Comparison of ENCODE assay signal across 24 cellular contexts in genomic region chr9:79149585-79149984, GRCh38.
"Had no signal": no experiment of that assay in that cellular context is flagged by ENCODE, and none has a peak within 500 bp of the region (broad histone marks: within the 10 kb centered on the region; RNA-seq: fewer than 3 reads in every experiment).

No MANE protein-coding gene starts in this region.

- H2AFZ ChIP-seq: hepatocyte had no signal

- H3K27me3 ChIP-seq: colonic mucosa, esophagus muscularis mucosa, foreskin keratinocyte, gastroesophageal sphincter, heart left ventricle, hepatocyte, ovary, sigmoid colon, tibial nerve, upper lobe of left lung had no signal

- H3K4me1 Mint-ChIP-seq: nephron progenitor cell; stimulated activated memory B cell treated with anti-CD40 and anti-IgM and Interleukin-4, amounts not matched to agents 10 μg/mL and 1 μg/mL and 100 μg/mL, for 72 hours had no signal

- H3K4me3 Mint-ChIP-seq: dendritic cell treated with granulocyte-macrophage colony-stimulating factor and Interleukin-4, amounts not matched to agents 40 ng/mL and 50 ng/mL, for 4 days; naive thymus-derived CD8-positive, alpha-beta T cell; nephron progenitor cell; stimulated activated memory B cell treated with anti-CD40 and anti-IgM and Interleukin-4, amounts not matched to agents 10 μg/mL and 1 μg/mL and 100 μg/mL, for 72 hours; stimulated activated naive CD8-positive, alpha-beta T cell treated with anti-CD3 and anti-CD28 coated beads, Interleukin-15, Interleukin-2, amounts not matched to agents 100 ng/mL and 50 ng/mL, for 24 hours had no signal

- H3K27ac ChIP-seq: colonic mucosa, esophagus muscularis mucosa, foreskin keratinocyte, gastroesophageal sphincter, heart left ventricle, hepatocyte, ovary, psoas muscle, sigmoid colon, thoracic aorta, tibial nerve, upper lobe of left lung had no signal

- H3K9me3 ChIP-seq: colonic mucosa, esophagus muscularis mucosa, gastroesophageal sphincter, heart left ventricle, ovary, psoas muscle, sigmoid colon, thoracic aorta, tibial nerve, upper lobe of left lung had no signal

- ATAC-seq: foreskin keratinocyte; gastroesophageal sphincter; heart left ventricle; left lobe of liver; naive thymus-derived CD8-positive, alpha-beta T cell; psoas muscle; right cardiac atrium; stimulated activated memory B cell treated with anti-CD40 and anti-IgM and Interleukin-4, amounts not matched to agents 10 μg/mL and 1 μg/mL and 100 μg/mL, for 72 hours had no signal

- H3K4me3 ChIP-seq: colonic mucosa, esophagus muscularis mucosa, gastroesophageal sphincter, heart left ventricle, hepatocyte, ovary, psoas muscle, sigmoid colon, thoracic aorta, tibial nerve, upper lobe of left lung had no signal

- H3K27me3 Mint-ChIP-seq: dendritic cell treated with granulocyte-macrophage colony-stimulating factor and Interleukin-4, amounts not matched to agents 40 ng/mL and 50 ng/mL, for 4 days; stimulated activated memory B cell treated with anti-CD40 and anti-IgM and Interleukin-4, amounts not matched to agents 10 μg/mL and 1 μg/mL and 100 μg/mL, for 72 hours had no signal

- H3K36me3 Mint-ChIP-seq: naive thymus-derived CD8-positive, alpha-beta T cell; stimulated activated memory B cell treated with anti-CD40 and anti-IgM and Interleukin-4, amounts not matched to agents 10 μg/mL and 1 μg/mL and 100 μg/mL, for 72 hours had no signal

- H3K36me3 ChIP-seq: colonic mucosa, esophagus muscularis mucosa, gastroesophageal sphincter, heart left ventricle, ovary, sigmoid colon, thoracic aorta, tibial nerve, upper lobe of left lung had no signal

- H3K27ac Mint-ChIP-seq: dendritic cell treated with granulocyte-macrophage colony-stimulating factor and Interleukin-4, amounts not matched to agents 40 ng/mL and 50 ng/mL, for 4 days; naive thymus-derived CD8-positive, alpha-beta T cell; nephron progenitor cell; stimulated activated memory B cell treated with anti-CD40 and anti-IgM and Interleukin-4, amounts not matched to agents 10 μg/mL and 1 μg/mL and 100 μg/mL, for 72 hours; stimulated activated naive CD8-positive, alpha-beta T cell treated with anti-CD3 and anti-CD28 coated beads, Interleukin-15, Interleukin-2, amounts not matched to agents 100 ng/mL and 50 ng/mL, for 24 hours had no signal

- H3K9me3 Mint-ChIP-seq: naive thymus-derived CD8-positive, alpha-beta T cell; stimulated activated memory B cell treated with anti-CD40 and anti-IgM and Interleukin-4, amounts not matched to agents 10 μg/mL and 1 μg/mL and 100 μg/mL, for 72 hours had no signal

- H3K4me2 ChIP-seq: hepatocyte had no signal

- H3K4me1 ChIP-seq: colonic mucosa, esophagus muscularis mucosa, foreskin keratinocyte, gastroesophageal sphincter, heart left ventricle, sigmoid colon, tibial nerve, upper lobe of left lung had no signal

- DNase-seq: colonic mucosa; effector memory CD4-positive, alpha-beta T cell; foreskin keratinocyte; heart left ventricle; kidney; naive thymus-derived CD8-positive, alpha-beta T cell; nephron progenitor cell; occipital lobe; ovary; posterior cingulate gyrus; psoas muscle; right cardiac atrium; sigmoid colon; stimulated activated CD4-positive, alpha-beta T cell treated with anti-CD3 and anti-CD28 coated beads, Interleukin-4, amount 100 ng/mL, for 4 hours; upper lobe of left lung had no signal
